ENCODE assay signal across 8 cellular contexts in the genomic region with DNA sequence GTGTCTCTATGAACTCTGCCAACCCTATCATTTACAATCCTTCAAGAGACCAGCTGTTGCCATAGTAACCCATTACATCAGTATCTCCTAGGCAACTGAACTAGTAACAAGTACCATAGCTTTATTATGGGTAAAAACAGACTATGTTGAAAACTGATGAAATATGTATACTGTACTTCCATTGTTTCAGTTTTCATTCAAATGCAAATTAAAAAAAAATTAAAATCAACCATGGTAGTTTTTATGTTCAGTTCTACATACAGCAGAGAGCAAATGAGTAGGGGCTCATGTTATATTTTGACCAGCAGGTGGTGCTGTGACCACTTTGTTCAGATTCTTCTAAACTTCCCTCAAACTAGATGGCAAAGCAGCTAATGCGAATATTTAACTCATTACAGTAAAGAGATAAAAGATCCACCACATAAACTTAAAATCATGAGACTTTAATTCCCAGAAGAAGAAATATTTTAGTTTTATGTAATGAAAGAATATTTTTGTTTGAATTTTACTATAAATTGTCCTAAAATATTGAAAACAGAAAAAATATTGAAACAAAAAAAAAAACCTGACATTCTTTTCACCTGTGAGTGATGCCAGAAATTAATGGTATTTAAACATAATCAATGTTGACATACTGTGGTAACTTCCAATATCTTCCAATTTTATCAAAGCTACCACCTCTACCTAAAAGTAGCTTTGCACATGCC.
DNase-seq lines count a peak whose midpoint lies in the region; ATAC-seq and TF ChIP-seq lines count a peak whose summit lies in the region.

No MANE protein-coding gene starts in this region.

- peaks cover 4% of the 10 kb centered on the region for H3K4me1 Mint-ChIP-seq in activated naive CD4-positive, alpha-beta T cell treated with anti-CD3 and anti-CD28 coated beads for 36 hours (ENCODE audit: low read depth)
- H3K4me1 Mint-ChIP-seq in progenitor cell of endocrine pancreas (ENCODE audit: low read depth), result peaks cover 5% of the 10 kb centered on the region

- H3K36me3 ChIP-seq in RWPE2 (ENCODE audit: low read depth), result no peaks in the 10 kb centered on the region

- CTCF ChIA-PET in activated naive CD4-positive, alpha-beta T cell treated with anti-CD3 and anti-CD28 coated beads for 36 hours (lab: Charles Lee), result interaction anchor here (0.7 to 3.8 kb wide), 23 partner anchors 10 to 1653 kb away, joined by 3 to 26 read pairs (median 3); no protein-coding TSS in a partner anchor

- H3K4me1 ChIP-seq in RWPE2 (ENCODE audit: insufficient read depth, poor library complexity, severe bottlenecking), result no peaks in the 10 kb centered on the region

- no peak overlapping the region for H3K27ac ChIP-seq in RWPE2 (ENCODE audit: poor library complexity, severe bottlenecking)

- no peaks in the 10 kb centered on the region for H3K36me3 Mint-ChIP-seq in activated naive CD4-positive, alpha-beta T cell treated with anti-CD3 and anti-CD28 coated beads for 36 hours (ENCODE audit: low read depth)
- H3K36me3 Mint-ChIP-seq in progenitor cell of endocrine pancreas (ENCODE audit: insufficient read depth), result no peaks in the 10 kb centered on the region

- DNase-seq in DMS 273 treated with DMSO at 0.1 percent for 48 hours (lab: John Stamatoyannopoulos, UW) (peak; percentile 81), M059J (ENCODE audit: low read depth) (peak; percentile 74), RWPE2 (ENCODE audit: low spot score) (no peak), glomerular endothelial cell (ENCODE audit: extremely low read depth, low read depth, low spot score) (peak; percentile 87), progenitor cell of endocrine pancreas (ENCODE audit: low spot score, unreplicated experiment) (peak; percentile 28)
- DNase-seq in activated naive CD4-positive, alpha-beta T cell treated with anti-CD3 and anti-CD28 coated beads for 36 hours, result peak; percentile 76

- no peaks in the 10 kb centered on the region for H3K9me3 ChIP-seq in RWPE2 (ENCODE audit: severe bottlenecking)

- H3K4me3 ChIP-seq in RWPE2 (ENCODE audit: severe bottlenecking), result no peak overlapping the region

- H3K9me3 Mint-ChIP-seq in activated naive CD4-positive, alpha-beta T cell treated with anti-CD3 and anti-CD28 coated beads for 36 hours, result no peaks in the 10 kb centered on the region
- H3K9me3 Mint-ChIP-seq in progenitor cell of endocrine pancreas (ENCODE audit: low read depth), result no peaks in the 10 kb centered on the region

- H3K27me3 ChIP-seq in RWPE2 (ENCODE audit: insufficient read depth, poor library complexity, severe bottlenecking), result peaks cover 17% of the 10 kb centered on the region

- H3K27ac Mint-ChIP-seq in activated naive CD4-positive, alpha-beta T cell treated with anti-CD3 and anti-CD28 coated beads for 36 hours, result no peak overlapping the region
- H3K27ac Mint-ChIP-seq in progenitor cell of endocrine pancreas, result no peak overlapping the region

- ATAC-seq in GM21825 (IDR thresholded peaks at IDR 0.05; ENCODE audit: unreplicated experiment) (peak; percentile 32), RWPE2 (ENCODE audit: low read depth) (peak; percentile 87), HG03039 (IDR thresholded peaks at IDR 0.05; ENCODE audit: unreplicated experiment) (no peak)

- TF ChIP-seq CTCF in RWPE2 (IDR thresholded peaks at IDR 0.05; ENCODE audit: poor library complexity, severe bottlenecking) (peak; percentile 94), progenitor cell of endocrine pancreas (IDR thresholded peaks at IDR 0.05; ENCODE audit: unreplicated experiment) (peak; percentile 95)

- no peak overlapping the region for H3K4me3 Mint-ChIP-seq in activated naive CD4-positive, alpha-beta T cell treated with anti-CD3 and anti-CD28 coated beads for 36 hours
- no peak overlapping the region for H3K4me3 Mint-ChIP-seq in progenitor cell of endocrine pancreas (ENCODE audit: low read depth)

- intact Hi-C loops in activated naive CD4-positive, alpha-beta T cell treated with anti-CD3 and anti-CD28 coated beads for 36 hours (cut with micrococcal nuclease), result loop anchor here (1.0 to 5.0 kb wide), 7 partner anchors 103 to 1801 kb away; a partner anchor contains a TSS

- H3K27me3 Mint-ChIP-seq in activated naive CD4-positive, alpha-beta T cell treated with anti-CD3 and anti-CD28 coated beads for 36 hours (ENCODE audit: low read depth), result peaks cover 9% of the 10 kb centered on the region
- no peaks in the 10 kb centered on the region for H3K27me3 Mint-ChIP-seq in progenitor cell of endocrine pancreas
